ENCODE assay signal across 13 cellular contexts in the genomic region with DNA sequence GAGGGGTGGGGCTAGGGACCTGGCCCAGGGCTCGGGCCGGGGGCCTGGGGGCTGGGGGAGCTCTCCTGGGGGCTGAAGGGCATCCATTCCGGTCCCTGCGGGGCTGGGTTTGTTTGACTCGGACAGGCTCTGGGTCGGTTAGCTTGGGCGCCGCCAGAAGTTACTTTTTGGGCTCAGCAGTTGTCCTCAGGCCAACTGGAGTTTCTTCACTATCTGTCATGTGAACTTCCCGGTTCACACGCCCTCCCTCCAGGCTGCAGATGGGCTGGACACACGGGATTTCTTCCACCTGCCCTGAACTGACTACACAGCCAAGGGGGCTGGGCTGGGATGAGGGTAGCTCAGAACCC. TPM values are rescaled to one million over a fixed set of nuclear protein-coding genes. Genes with fewer than 3 reads are reported as not detected.
DNase-seq lines count a peak whose midpoint lies in the region; ATAC-seq, FAIRE-seq and TF ChIP-seq lines count a peak whose summit lies in the region.
"Had no signal": no experiment of that assay in that cellular context is flagged by ENCODE, and none has a peak within 500 bp of the region (broad histone marks: within the 10 kb centered on the region; RNA-seq: fewer than 3 reads in every experiment).

No MANE protein-coding gene starts in this region.

- H3K36me3 ChIP-seq in keratinocyte (ENCODE audit: control insufficient read depth in 2 of 2, extremely low read depth in 1 of 2, insufficient read depth in 2 of 2, low read length in 2 of 2) (peaks cover 22 to 23% of the 10 kb centered on the region in 2 experiments), small intestine (ENCODE audit: control insufficient read depth in 2 of 2, insufficient read depth in 2 of 2, low read length in 2 of 2) (peaks cover 8 to 22% of the 10 kb centered on the region in 2 donors)

- H3K4me1 ChIP-seq in keratinocyte (ENCODE audit: control insufficient read depth, extremely low read depth, insufficient read depth, low read length) (peaks cover 32% of the 10 kb centered on the region), small intestine (ENCODE audit: control insufficient read depth in 2 of 2, insufficient read depth in 1 of 2, low read depth in 1 of 2, low read length in 1 of 2) (peaks cover 0 to 9% of the 10 kb centered on the region in 2 donors)

- CTCF ChIA-PET in T-cell (lab: Charles Lee) = interaction anchor here in 1 of 2 donors (0.6 to 1.0 kb wide), 2 partner anchors 34 to 1136 kb away, joined by 3 to 7 read pairs; no protein-coding TSS in a partner anchor

- H3K27ac Mint-ChIP-seq in effector memory CD8-positive, alpha-beta T cell = peak overlapping the region in 1 of 2 donors; percentile 17
- H3K27ac Mint-ChIP-seq in T-cell = no peak overlapping the region
- H3K27ac Mint-ChIP-seq: activated naive CD4-positive, alpha-beta T cell treated with anti-CD3 and anti-CD28 coated beads, Interleukin-2, amount 10 ng/mL, durations not matched to agents 7 days and 5 days had no signal

- peaks cover under 1% of the 10 kb centered on the region for H4K20me1 ChIP-seq in keratinocyte (ENCODE audit: control insufficient read depth, extremely low read depth, insufficient read depth, low read length)

- DNase-seq in HCEC 1CT = peak; percentile 58
- DNase-seq in cardiac fibroblast (ENCODE audit: low read depth in 2 of 2) = peak; percentile 67 to 70
- DNase-seq in keratinocyte (ENCODE audit: low read depth, low spot score) = no peak
- peak; percentile 32 for DNase-seq in small intestine
- no peak for DNase-seq in effector memory CD8-positive, alpha-beta T cell
- DNase-seq in T-cell = no peak
- DNase-seq: activated naive CD4-positive, alpha-beta T cell treated with anti-CD3 and anti-CD28 coated beads, Interleukin-2, amount 10 ng/mL, durations not matched to agents 7 days and 5 days; NCI-H2081 treated with DMSO at 0.1 percent for 48 hours; stimulated activated CD4-positive, alpha-beta T cell treated with anti-CD3 and anti-CD28 coated beads, Interleukin-4, amount 100 ng/mL, for 4 hours; T-helper 2 cell had no signal

- WGBS in small intestine, 3 donors = 18 to 47% (median 36%) methylated on average over 9 to 11 of the region's 11 CpGs

- peaks cover 22% of the 10 kb centered on the region for H3K36me3 Mint-ChIP-seq in effector memory CD8-positive, alpha-beta T cell (ENCODE audit: insufficient read depth)
- peaks cover 20% of the 10 kb centered on the region for H3K36me3 Mint-ChIP-seq in T-cell

- H3K4me2 ChIP-seq in keratinocyte (ENCODE audit: control insufficient read depth, extremely low read depth, insufficient read depth, low read depth, low read length) = no peak overlapping the region

- dilution Hi-C loops in keratinocyte (cut with MboI; ENCODE audit: extremely low pct_ligation_motif_present, low sequenced_read_pairs) = no loop called here

- H3K4me3 ChIP-seq in cardiac fibroblast (replicated peaks in 1 of 2; ENCODE audit: low read depth in 2 of 2, low read length in 2 of 2) (no peak overlapping the region), keratinocyte (ENCODE audit: control insufficient read depth in 2 of 3, extremely low read depth in 1 of 3, insufficient read depth in 2 of 3, low read depth in 1 of 3, low read length in 3 of 3) (no peak overlapping the region), small intestine (ENCODE audit: low read depth in 1 of 2, low read length in 2 of 2) (peak overlapping the region in 1 of 2 donors; percentile 72)

- POLR2A ChIA-PET in T-cell (lab: Charles Lee) = no interaction called here

- peaks cover 26 to 31% of the 10 kb centered on the region in 2 donors for H3K4me1 Mint-ChIP-seq in effector memory CD8-positive, alpha-beta T cell (ENCODE audit: low read depth in 2 of 2)
- H3K4me1 Mint-ChIP-seq in T-cell = peaks cover 21 to 28% (median 27%) of the 10 kb centered on the region in 3 donors

- no peaks in the 10 kb centered on the region for H3K9me3 ChIP-seq in keratinocyte (ENCODE audit: control insufficient read depth, low read depth, low read length)
- H3K9me3 ChIP-seq in small intestine (ENCODE audit: control insufficient read depth, low read depth) = no peaks in the 10 kb centered on the region

- no peak overlapping the region for H3K4me3 Mint-ChIP-seq in effector memory CD8-positive, alpha-beta T cell
- H3K4me3 Mint-ChIP-seq in T-cell = no peak overlapping the region
- H3K4me3 Mint-ChIP-seq: activated naive CD4-positive, alpha-beta T cell treated with anti-CD3 and anti-CD28 coated beads, Interleukin-2, amount 10 ng/mL, durations not matched to agents 7 days and 5 days had no signal

- no peak overlapping the region for H3K9ac ChIP-seq in keratinocyte (ENCODE audit: control insufficient read depth, extremely low read depth, insufficient read depth, low read length)

- no peak for TF ChIP-seq CTCF in cardiac fibroblast (IDR thresholded peaks at IDR 0.05; ENCODE audit: low read depth, low read length)
- no peak for TF ChIP-seq CTCF in keratinocyte (optimal IDR thresholded peaks at IDR 0.05 in 1 of 3, IDR thresholded peaks at IDR 0.05 in 1 of 3, conservative IDR thresholded peaks at IDR 0.05 in 1 of 3; ENCODE audit: extremely low read depth in 1 of 3, insufficient read depth in 2 of 3, low read length in 3 of 3)

- H3K79me2 ChIP-seq in keratinocyte (ENCODE audit: control insufficient read depth, insufficient read depth, low read length) = peaks cover 35% of the 10 kb centered on the region

- H3K27me3 Mint-ChIP-seq in effector memory CD8-positive, alpha-beta T cell = no peaks in the 10 kb centered on the region
- no peaks in the 10 kb centered on the region for H3K27me3 Mint-ChIP-seq in T-cell
- H3K27me3 Mint-ChIP-seq: activated naive CD4-positive, alpha-beta T cell treated with anti-CD3 and anti-CD28 coated beads, Interleukin-2, amount 10 ng/mL, durations not matched to agents 7 days and 5 days had no signal

- ATAC-seq in HG03175 (IDR thresholded peaks at IDR 0.05; ENCODE audit: unreplicated experiment) (no peak), HG02970 (IDR thresholded peaks at IDR 0.05; ENCODE audit: low FRiP score, unreplicated experiment) (no peak), T-cell (replicated peaks in 1 of 4) (no peak)
- no peak for ATAC-seq in effector memory CD8-positive, alpha-beta T cell (replicated peaks)

- peaks cover 4% of the 10 kb centered on the region for H3K9me1 ChIP-seq in keratinocyte (ENCODE audit: control insufficient read depth, extremely low read depth, insufficient read depth, low read length)

- peak overlapping the region; percentile 14 for H3K27ac ChIP-seq in keratinocyte (ENCODE audit: control insufficient read depth, insufficient read depth, low read length)
- H3K27ac ChIP-seq in small intestine (ENCODE audit: low read depth in 1 of 2, low read length in 1 of 2) = no peak overlapping the region

- no peak overlapping the region for H2AFZ ChIP-seq in keratinocyte (ENCODE audit: control insufficient read depth, low read length)

- FAIRE-seq in keratinocyte (lab: Jason Lieb, UNC) (no peak), small intestine (lab: Jason Lieb, UNC) (no peak)
- FAIRE-seq: G401.6 had no signal

- H3K9me3 Mint-ChIP-seq in effector memory CD8-positive, alpha-beta T cell = no peaks in the 10 kb centered on the region
- no peaks in the 10 kb centered on the region for H3K9me3 Mint-ChIP-seq in T-cell
- H3K9me3 Mint-ChIP-seq: activated naive CD4-positive, alpha-beta T cell treated with anti-CD3 and anti-CD28 coated beads, Interleukin-2, amount 10 ng/mL, durations not matched to agents 7 days and 5 days had no signal

- H3K27me3 ChIP-seq in keratinocyte (ENCODE audit: control insufficient read depth, extremely low read depth, insufficient read depth, low read length) (no peaks in the 10 kb centered on the region), small intestine (ENCODE audit: control insufficient read depth in 2 of 2, insufficient read depth in 2 of 2, low read length in 2 of 2) (no peaks in the 10 kb centered on the region)

RNA-seq across cellular contexts. Expression of a gene that starts 3.8 kb away (rescaled TPM):
- 33.8 to 49.5 TPM (median 45.7 TPM) in 3 replicates for polyA plus RNA-seq in keratinocyte
- 6.7 TPM for polyA plus RNA-seq in keratinocyte (2011; ENCODE audit: low read depth)
- 15.6 and 34.0 TPM in 2 replicates for polyA plus RNA-seq in keratinocyte (2011; cell fraction: cytosol; rRNA removed)
- polyA plus RNA-seq in keratinocyte (2011; cell fraction: nucleus; rRNA removed) = 105 and 130 TPM in 2 replicates
- 37.6 and 80.4 TPM in 2 replicates for polyA plus RNA-seq in keratinocyte (2012; ENCODE audit: low replicate concordance)
- 32.3 to 150 TPM (median 64.9 TPM) in 3 replicates for polyA minus RNA-seq in keratinocyte
- 40.5 TPM for polyA minus RNA-seq in keratinocyte (2011; cell fraction: cytosol; rRNA and poly(A)+ RNA removed)
- polyA minus RNA-seq in keratinocyte (2011; cell fraction: nucleus; rRNA and poly(A)+ RNA removed) = 56.5 and 72.0 TPM in 2 replicates
- 100 to 1,000 TPM in 2 of 3 donors, 10 to 100 TPM in 1; 91.5 to 132 (median 101) TPM for polyA plus RNA-seq in small intestine
- 10 to 100 TPM; 52.0 to 91.5 (median 74.4) TPM for total RNA-seq in T-cell

RNA-seq across cellular contexts. Expression of a gene that starts 5.5 kb away (rescaled TPM):
- polyA plus RNA-seq in keratinocyte = 19.3 to 26.3 TPM (median 22.8 TPM) in 3 replicates
- polyA plus RNA-seq in keratinocyte (2011; ENCODE audit: low read depth) = 3.8 TPM
- polyA plus RNA-seq in keratinocyte (2011; cell fraction: cytosol; rRNA removed) = 20.2 and 28.1 TPM in 2 replicates
- polyA plus RNA-seq in keratinocyte (2011; cell fraction: nucleus; rRNA removed) = 13.9 and 16.9 TPM in 2 replicates
- polyA plus RNA-seq in keratinocyte (2012; ENCODE audit: low replicate concordance) = 11.2 and 16.9 TPM in 2 replicates
- polyA minus RNA-seq in keratinocyte = 16.2 to 31.8 TPM (median 29.6 TPM) in 3 replicates
- 15.9 TPM for polyA minus RNA-seq in keratinocyte (2011; cell fraction: cytosol; rRNA and poly(A)+ RNA removed)
- 6.0 and 14.3 TPM in 2 replicates for polyA minus RNA-seq in keratinocyte (2011; cell fraction: nucleus; rRNA and poly(A)+ RNA removed)
- 10 to 100 TPM; 10.8 to 19.7 (median 12.9) TPM for polyA plus RNA-seq in small intestine
- 1 to 10 TPM; 5.3 to 8.4 (median 6.5) TPM for total RNA-seq in T-cell

RNA-seq across cellular contexts. Expression of a gene that starts 14.9 kb away (rescaled TPM):
- polyA plus RNA-seq in keratinocyte (0.24 to 0.97 TPM (median 0.35 TPM) in 3 replicates), small intestine (10 to 100 TPM in 1 of 3 donors, 1 to 10 TPM in 2; 2.8 to 10.7 (median 4.3) TPM)
- polyA plus RNA-seq in keratinocyte (2011; ENCODE audit: low read depth) = 0.69 TPM
- polyA plus RNA-seq in keratinocyte (2011; cell fraction: cytosol; rRNA removed) = 0.29 and 0.60 TPM in 2 replicates
- polyA plus RNA-seq in keratinocyte (2011; cell fraction: nucleus; rRNA removed) = 6.0 and 9.8 TPM in 2 replicates
- polyA plus RNA-seq in keratinocyte (2012; ENCODE audit: low replicate concordance) = 0.92 and 4.3 TPM in 2 replicates
- 0.79 to 1.2 TPM in 2 of 3 replicates, not detected in the other for polyA minus RNA-seq in keratinocyte
- not detected for polyA minus RNA-seq in keratinocyte (2011; cell fraction: cytosol; rRNA and poly(A)+ RNA removed)
- 2.3 and 4.3 TPM in 2 replicates for polyA minus RNA-seq in keratinocyte (2011; cell fraction: nucleus; rRNA and poly(A)+ RNA removed)
- total RNA-seq in T-cell = 10 to 100 TPM in 4 of 5 donors, 1 to 10 TPM in 1; 9.8 to 16.0 (median 11.9) TPM

RNA-seq across cellular contexts. Expression of a gene that starts 17.4 kb away (rescaled TPM):
- 27.2 to 39.3 TPM (median 31.4 TPM) in 3 replicates for polyA plus RNA-seq in keratinocyte
- 4.9 TPM for polyA plus RNA-seq in keratinocyte (2011; ENCODE audit: low read depth)
- polyA plus RNA-seq in keratinocyte (2011; cell fraction: cytosol; rRNA removed) = 24.1 and 41.9 TPM in 2 replicates
- polyA plus RNA-seq in keratinocyte (2011; cell fraction: nucleus; rRNA removed) = 79.8 and 106 TPM in 2 replicates
- 38.7 and 40.3 TPM in 2 replicates for polyA plus RNA-seq in keratinocyte (2012; ENCODE audit: low replicate concordance)
- polyA minus RNA-seq in keratinocyte = 24.6 to 70.6 TPM (median 30.1 TPM) in 3 replicates
- 36.4 TPM for polyA minus RNA-seq in keratinocyte (2011; cell fraction: cytosol; rRNA and poly(A)+ RNA removed)
- 25.5 and 28.4 TPM in 2 replicates for polyA minus RNA-seq in keratinocyte (2011; cell fraction: nucleus; rRNA and poly(A)+ RNA removed)
- 100 to 1,000 TPM; 114 to 248 (median 139) TPM for polyA plus RNA-seq in small intestine
- total RNA-seq in T-cell = 100 to 1,000 TPM in 4 of 5 donors, 10 to 100 TPM in 1; 98.8 to 157 (median 151) TPM

RNA-seq across cellular contexts. Expression of a gene that starts 20.1 kb away (rescaled TPM):
- polyA plus RNA-seq in keratinocyte (12.2 to 22.3 TPM (median 14.6 TPM) in 3 replicates), small intestine (100 to 1,000 TPM in 1 of 3 donors, 10 to 100 TPM in 2; 66.4 to 144 (median 77.4) TPM)
- 1.4 TPM for polyA plus RNA-seq in keratinocyte (2011; ENCODE audit: low read depth)
- 15.8 and 29.4 TPM in 2 replicates for polyA plus RNA-seq in keratinocyte (2011; cell fraction: cytosol; rRNA removed)
- polyA plus RNA-seq in keratinocyte (2011; cell fraction: nucleus; rRNA removed) = 17.7 and 28.5 TPM in 2 replicates
- polyA plus RNA-seq in keratinocyte (2012; ENCODE audit: low replicate concordance) = 19.0 and 37.5 TPM in 2 replicates
- 5.0 to 12.6 TPM (median 5.1 TPM) in 3 replicates for polyA minus RNA-seq in keratinocyte
- 39.3 TPM for polyA minus RNA-seq in keratinocyte (2011; cell fraction: cytosol; rRNA and poly(A)+ RNA removed)
- polyA minus RNA-seq in keratinocyte (2011; cell fraction: nucleus; rRNA and poly(A)+ RNA removed) = 3.8 and 5.9 TPM in 2 replicates
- 10 to 100 TPM; 44.0 to 67.0 (median 56.5) TPM for total RNA-seq in T-cell

Comparison
In these comparisons a context has a peak if more than half of its experiments do, and no peak if none do; other contexts are left out.
1. DNase-seq: peak in HCEC 1CT (single experiment), cardiac fibroblast (2 of 2) and small intestine (single experiment); none in keratinocyte (single experiment), effector memory CD8-positive, alpha-beta T cell (0 of 3) and T-cell (0 of 34).